ENCODE assay signal across 19 cellular contexts in genomic region chr3:77147836-77148578, GRCh38.
DNase-seq lines count a peak whose midpoint lies in the region; ATAC-seq, FAIRE-seq and TF ChIP-seq lines count a peak whose summit lies in the region.
"Had no signal": no experiment of that assay in that cellular context is flagged by ENCODE, and none has a peak within 500 bp of the region (broad histone marks: within the 10 kb centered on the region; RNA-seq: fewer than 3 reads in every experiment).

No MANE protein-coding gene starts in this region.

- DNase-seq in G401 (ENCODE audit: low spot score), result peak; percentile 49
- DNase-seq in MG63, result peak; percentile 0
- no peak for DNase-seq in GM12878 (ENCODE audit: low read depth, low spot score)
- DNase-seq in iPS DF 6.9 (ENCODE audit: low read depth, low spot score), result peak; percentile 11
- DNase-seq in HCEC 1CT, result no peak
- DNase-seq in activated naive CD4-positive, alpha-beta T cell treated with anti-CD3 and anti-CD28 coated beads, Interleukin-2, amount 50 U/mL, for 72 hours (ENCODE audit: low spot score in 2 of 2), result no peak
- DNase-seq: activated gamma-delta T cell treated with Interleukin-2 at 50 U/mL for 16 hours; aorta; dorsolateral prefrontal cortex; GDM1; mammary epithelial cell; natural killer cell; NCI-H1417 treated with DMSO at 0.1 percent for 48 hours; stimulated activated CD4-positive, alpha-beta T cell treated with anti-CD3 and anti-CD28 coated beads, Interleukin-15, amount 100 ng/mL, for 24 hours; stimulated activated naive CD8-positive, alpha-beta T cell treated with anti-CD3 and anti-CD28 coated beads, Interleukin-15, amount 100 ng/mL, for 72 hours had no signal

- no peak for TF ChIP-seq RAD21 in GM12878 (IDR thresholded peaks at IDR 0.05; ENCODE audit: insufficient read depth, low read depth, low read length)

- SMC1A ChIA-PET in GM12878 (lab: Charles Lee; ENCODE audit: uncharacterized antibody, unreplicated experiment), result no interaction called here

- no peaks in the 10 kb centered on the region for H3K9me3 ChIP-seq in MG63
- no peaks in the 10 kb centered on the region for H3K9me3 ChIP-seq in GM12878 (replicated peaks; ENCODE audit: control insufficient read depth, insufficient read depth, low read length)
- H3K9me3 ChIP-seq in iPS DF 6.9 (ENCODE audit: control insufficient read depth, insufficient read depth, low read length), result no peaks in the 10 kb centered on the region

- H3K9ac ChIP-seq in GM12878 (ENCODE audit: control insufficient read depth, insufficient read depth, low read length), result no peak overlapping the region
- H3K9ac ChIP-seq: KMS-11 had no signal

- 37% methylated on average over 8 of the region's 8 CpGs for WGBS in GM12878 (ENCODE audit: insufficient coverage, insufficient replicate concordance, low lambda C conversion rate, missing lambda C conversion rate)
- WGBS in iPS DF 6.9 (ENCODE audit: insufficient coverage, insufficient read length), result no CpG with 5 or more reads among the region's 8 CpGs

- H3K27ac ChIP-seq in GM12878 (ENCODE audit: control insufficient read depth, insufficient read depth), result no peak overlapping the region
- H3K27ac ChIP-seq in iPS DF 6.9 (ENCODE audit: low read length), result no peak overlapping the region
- H3K27ac ChIP-seq: dorsolateral prefrontal cortex, KMS-11 had no signal

- in situ Hi-C loops in G401 (cut with HindIII; ENCODE audit: low sequenced_read_pairs), result no loop called here
- in situ Hi-C loops in GM12878 (cut with MboI), result no loop called here

- H3K4me2 ChIP-seq in GM12878 (ENCODE audit: control insufficient read depth, insufficient read depth), result no peak overlapping the region
- H3K4me2 ChIP-seq: KMS-11 had no signal

- intact Hi-C loops in GM12878 (cut with micrococcal nuclease; ENCODE audit: unreplicated experiment), result no loop called here

- H3K4me1 ChIP-seq in GM12878 (ENCODE audit: control insufficient read depth, insufficient read depth, low read length) (no peaks in the 10 kb centered on the region), iPS DF 6.9 (ENCODE audit: control insufficient read depth, insufficient read depth, low read length) (no peaks in the 10 kb centered on the region; the same call in 1 of the 2 replicates)

- peaks cover 0 to 6% of the 10 kb centered on the region in 2 donors for H3K36me3 Mint-ChIP-seq in activated naive CD4-positive, alpha-beta T cell treated with anti-CD3 and anti-CD28 coated beads, Interleukin-2, amount 50 U/mL, for 72 hours

- no peaks in the 10 kb centered on the region for H4K20me1 ChIP-seq in GM12878 (ENCODE audit: control insufficient read depth, insufficient read depth)

- no peaks in the 10 kb centered on the region for H3K79me2 ChIP-seq in GM12878 (ENCODE audit: control insufficient read depth, insufficient read depth, low read length)

- TF ChIP-seq CTCF in GM12878 (IDR thresholded peaks at IDR 0.05 in 2 of 3, conservative IDR thresholded peaks at IDR 0.05 in 1 of 3; ENCODE audit: control insufficient read depth in 2 of 3, extremely low read depth in 1 of 3, insufficient read depth in 1 of 3, low read depth in 3 of 3, low read length in 3 of 3), result no peak

- no peak overlapping the region for H3K27ac Mint-ChIP-seq in activated naive CD4-positive, alpha-beta T cell treated with anti-CD3 and anti-CD28 coated beads, Interleukin-2, amount 50 U/mL, for 72 hours
- H3K27ac Mint-ChIP-seq: natural killer cell; stimulated activated naive CD8-positive, alpha-beta T cell treated with anti-CD3 and anti-CD28 coated beads, Interleukin-15, amount 100 ng/mL, for 72 hours had no signal

- H2AFZ ChIP-seq in GM12878 (ENCODE audit: control insufficient read depth, low read depth, low read length), result no peak overlapping the region

- TF ChIP-seq POLR2A in GM12878 (IDR thresholded peaks at IDR 0.05; ENCODE audit: low read depth, low read length), result no peak

- RAD21 ChIA-PET in GM12878 (lab: Charles Lee; ENCODE audit: unreplicated experiment), result interaction anchor here (1.0 kb wide), 1 partner anchor 11 kb away, joined by 4 read pairs; no protein-coding TSS in a partner anchor

- BruUV-seq in GM12878 (replicated peaks; lab: Mats Ljungman, UMichigan), result no TSS peak

- CTCF ChIA-PET in GM12878 (lab: Yijun Ruan, JAX), result interaction anchor here (1.5 kb wide), 1 partner anchor 10 kb away, joined by 8 read pairs; no protein-coding TSS in a partner anchor

- H3K27me3 ChIP-seq in MG63 (no peaks in the 10 kb centered on the region), GM12878 (replicated peaks in 1 of 2; ENCODE audit: control insufficient read depth in 2 of 2, insufficient read depth in 2 of 2, low read length in 1 of 2) (no peaks in the 10 kb centered on the region), iPS DF 6.9 (ENCODE audit: control insufficient read depth, insufficient read depth, low read length) (no peaks in the 10 kb centered on the region)
- H3K27me3 ChIP-seq: dorsolateral prefrontal cortex had no signal

- peaks cover 7 to 11% of the 10 kb centered on the region in 2 donors for H3K9me3 Mint-ChIP-seq in activated naive CD4-positive, alpha-beta T cell treated with anti-CD3 and anti-CD28 coated beads, Interleukin-2, amount 50 U/mL, for 72 hours

- FAIRE-seq in GM12878 (lab: Jason Lieb, UNC), result no peak
- FAIRE-seq: RCC 7860 had no signal

- TF ChIP-seq EP300 in GM12878 (IDR thresholded peaks at IDR 0.05; ENCODE audit: borderline replicate concordance in 1 of 2, control insufficient read depth in 1 of 2, low read depth in 2 of 2, low read length in 2 of 2), result no peak

- POLR2A ChIA-PET in GM12878 (lab: Charles Lee), result no interaction called here

- H3K4me3 ChIP-seq in MG63, result no peak overlapping the region
- no peak overlapping the region for H3K4me3 ChIP-seq in GM12878
- H3K4me3 ChIP-seq in iPS DF 6.9 (ENCODE audit: low read length), result no peak overlapping the region
- H3K4me3 ChIP-seq: dorsolateral prefrontal cortex had no signal

- ATAC-seq in GM12878, result peak; percentile 69
- no peak for ATAC-seq in GM19324 (IDR thresholded peaks at IDR 0.05; ENCODE audit: low FRiP score, unreplicated experiment)
- no peak for ATAC-seq in activated naive CD4-positive, alpha-beta T cell treated with anti-CD3 and anti-CD28 coated beads, Interleukin-2, amount 50 U/mL, for 72 hours
- ATAC-seq in HG02763 (IDR thresholded peaks at IDR 0.05; ENCODE audit: unreplicated experiment), result no peak
- ATAC-seq: natural killer cell; stimulated activated naive CD8-positive, alpha-beta T cell treated with anti-CD3 and anti-CD28 coated beads, Interleukin-15, amount 100 ng/mL, for 72 hours had no signal

- no peaks in the 10 kb centered on the region for H3K36me3 ChIP-seq in MG63
- H3K36me3 ChIP-seq in GM12878 (ENCODE audit: control insufficient read depth in 2 of 2, insufficient read depth in 2 of 2, low read length in 1 of 2), result no peaks in the 10 kb centered on the region
- no peaks in the 10 kb centered on the region for H3K36me3 ChIP-seq in iPS DF 6.9 (ENCODE audit: control insufficient read depth, insufficient read depth, low read length)

TF ChIP-seq in GM12878, 131 proteins besides CTCF, POLR2A, EP300 and RAD21 (continues in another document):
- TF ChIP-seq HSF1 (IDR thresholded peaks at IDR 0.05; ENCODE audit: low read depth, low read length) (no peak), SREBF2 (IDR thresholded peaks at IDR 0.05; ENCODE audit: low read length) (no peak), YY1 (IDR thresholded peaks at IDR 0.05; ENCODE audit: low read depth, low read length) (no peak), KAT2A (conservative IDR thresholded peaks at IDR 0.05; ENCODE audit: control insufficient read depth, low read depth, low read length) (no peak), NR2C2 (IDR thresholded peaks at IDR 0.05; ENCODE audit: borderline replicate concordance, control insufficient read depth, insufficient read length, low read depth) (no peak), HDAC2 (IDR thresholded peaks at IDR 0.05) (no peak)
- TF ChIP-seq, protein P1, sequence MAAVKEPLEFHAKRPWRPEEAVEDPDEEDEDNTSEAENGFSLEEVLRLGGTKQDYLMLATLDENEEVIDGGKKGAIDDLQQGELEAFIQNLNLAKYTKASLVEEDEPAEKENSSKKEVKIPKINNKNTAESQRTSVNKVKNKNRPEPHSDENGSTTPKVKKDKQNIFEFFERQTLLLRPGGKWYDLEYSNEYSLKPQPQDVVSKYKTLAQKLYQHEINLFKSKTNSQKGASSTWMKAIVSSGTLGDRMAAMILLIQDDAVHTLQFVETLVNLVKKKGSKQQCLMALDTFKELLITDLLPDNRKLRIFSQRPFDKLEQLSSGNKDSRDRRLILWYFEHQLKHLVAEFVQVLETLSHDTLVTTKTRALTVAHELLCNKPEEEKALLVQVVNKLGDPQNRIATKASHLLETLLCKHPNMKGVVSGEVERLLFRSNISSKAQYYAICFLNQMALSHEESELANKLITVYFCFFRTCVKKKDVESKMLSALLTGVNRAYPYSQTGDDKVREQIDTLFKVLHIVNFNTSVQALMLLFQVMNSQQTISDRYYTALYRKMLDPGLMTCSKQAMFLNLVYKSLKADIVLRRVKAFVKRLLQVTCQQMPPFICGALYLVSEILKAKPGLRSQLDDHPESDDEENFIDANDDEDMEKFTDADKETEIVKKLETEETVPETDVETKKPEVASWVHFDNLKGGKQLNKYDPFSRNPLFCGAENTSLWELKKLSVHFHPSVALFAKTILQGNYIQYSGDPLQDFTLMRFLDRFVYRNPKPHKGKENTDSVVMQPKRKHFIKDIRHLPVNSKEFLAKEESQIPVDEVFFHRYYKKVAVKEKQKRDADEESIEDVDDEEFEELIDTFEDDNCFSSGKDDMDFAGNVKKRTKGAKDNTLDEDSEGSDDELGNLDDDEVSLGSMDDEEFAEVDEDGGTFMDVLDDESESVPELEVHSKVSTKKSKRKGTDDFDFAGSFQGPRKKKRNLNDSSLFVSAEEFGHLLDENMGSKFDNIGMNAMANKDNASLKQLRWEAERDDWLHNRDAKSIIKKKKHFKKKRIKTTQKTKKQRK (IDR thresholded peaks at IDR 0.05; ENCODE audit: low read depth, low read length), result no peak

Comparison
In these comparisons a context has a peak if more than half of its experiments do, and no peak if none do; other contexts are left out.
1. DNase-seq: peak in G401 (single experiment), MG63 (single experiment) and iPS DF 6.9 (single experiment); none in GM12878 (single experiment), HCEC 1CT (single experiment) and activated naive CD4-positive, alpha-beta T cell treated with anti-CD3 and anti-CD28 coated beads, Interleukin-2, amount 50 U/mL, for 72 hours (0 of 2).